Comparison of ENCODE assay signal across 15 cellular contexts in genomic region chr1:17658837-17659236, GRCh38.
"Had no signal": no experiment of that assay in that cellular context is flagged by ENCODE, and none has a peak within 500 bp of the region (broad histone marks: within the 10 kb centered on the region; RNA-seq: fewer than 3 reads in every experiment).

No MANE protein-coding gene starts in this region.

- H3K27ac ChIP-seq: stomach, vagina had no signal

- FAIRE-seq: endometrium had no signal

- H3K9me3 ChIP-seq: ascending aorta, stomach, thoracic aorta, vagina had no signal

- ATAC-seq: activated CD4-positive, alpha-beta T cell treated with anti-CD3 and anti-CD28 coated beads for 36 hours; esophagus mucosa had no signal

- DNase-seq: activated CD4-positive, alpha-beta memory T cell treated with anti-CD3 and anti-CD28 coated beads, Interleukin-2, amount 10 ng/mL, durations not matched to agents 7 days and 5 days; activated CD4-positive, alpha-beta T cell treated with anti-CD3 and anti-CD28 coated beads for 36 hours; activated gamma-delta T cell treated with Interleukin-2 at 50 U/mL for 16 hours; activated T-cell treated with anti-CD3 and anti-CD28 coated beads, Interleukin-2, amount 50 U/mL, for 48 hours; glutamatergic neuron; nephron progenitor cell; stimulated activated CD4-positive, alpha-beta T cell treated with anti-CD3 and anti-CD28 coated beads, Interleukin-15, amount 100 ng/mL, for 24 hours; stimulated activated CD4-positive, alpha-beta T cell treated with anti-CD3 and anti-CD28 coated beads, Interleukin-4, amount 100 ng/mL, for 24 hours; stomach; T-helper 2 cell had no signal

- H3K4me1 ChIP-seq: vagina had no signal

- H3K4me3 ChIP-seq: ascending aorta, stomach, thoracic aorta, vagina had no signal

- H3K27me3 ChIP-seq: ascending aorta, stomach, vagina had no signal
